25 cellular contexts compared by ENCODE assay signal in the genomic region with DNA sequence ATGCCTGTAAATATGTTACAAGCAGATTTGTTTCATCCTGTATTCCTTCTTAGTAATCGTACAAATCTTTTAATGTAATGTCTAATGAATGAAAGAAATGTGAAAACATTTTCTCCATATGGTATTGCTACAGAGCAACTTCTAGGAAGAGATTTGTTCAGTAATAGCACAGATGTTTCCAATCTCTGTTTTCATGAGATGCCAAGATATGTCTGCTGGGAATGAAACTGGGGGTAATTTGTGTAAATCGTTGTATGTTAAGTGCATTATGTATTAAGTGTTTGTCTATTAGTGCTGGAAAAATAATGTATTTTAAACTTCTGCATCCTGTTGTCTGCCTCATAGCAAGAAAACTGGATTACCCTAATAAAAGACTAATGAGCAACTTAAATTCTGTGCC.
"Had no signal": no experiment of that assay in that cellular context is flagged by ENCODE, and none has a peak within 500 bp of the region (broad histone marks: within the 10 kb centered on the region; RNA-seq: fewer than 3 reads in every experiment).

No MANE protein-coding gene starts in this region.

- H3K27me3 ChIP-seq: ascending aorta, gastrocnemius medialis, heart left ventricle, right atrium auricular region, tibial nerve, uterus had no signal

- H3K4me1 Mint-ChIP-seq: activated CD4-positive, alpha-beta T cell treated with anti-CD3 and anti-CD28 coated beads, Interleukin-2, amount 10 ng/mL, durations not matched to agents 24 days and 14 days; activated naive CD8-positive, alpha-beta T cell treated with anti-CD3 and anti-CD28 coated beads, Interleukin-2, amount 50 U/mL, for 24 hours; endodermal cell; memory B cell; natural killer cell had no signal

- H3K9me3 Mint-ChIP-seq: activated naive CD8-positive, alpha-beta T cell treated with anti-CD3 and anti-CD28 coated beads, Interleukin-2, amount 50 U/mL, for 24 hours; memory B cell had no signal

- DNase-seq: activated CD4-positive, alpha-beta T cell treated with anti-CD3 and anti-CD28 coated beads, Interleukin-2, amount 10 ng/mL, durations not matched to agents 24 days and 14 days; activated CD4-positive, CD25-positive, alpha-beta regulatory T cell; activated CD8-positive, alpha-beta memory T cell treated with anti-CD3 and anti-CD28 coated beads, Interleukin-2, amount 50 U/mL, for 48 hours; activated CD8-positive, alpha-beta T cell treated with anti-CD3 and anti-CD28 coated beads, Interleukin-2, amount 10 ng/mL, durations not matched to agents 7 days and 5 days; activated naive CD8-positive, alpha-beta T cell treated with anti-CD3 and anti-CD28 coated beads, Interleukin-2, amount 50 U/mL, for 24 hours; activated T-cell treated with anti-CD3 and anti-CD28 coated beads, Interleukin-2, amount 50 U/mL, for 72 hours; dermis blood vessel endothelial cell; endodermal cell; erythroblast; gastrocnemius medialis; heart left ventricle; islet precursor cell; left ventricle myocardium inferior; mucosa of descending colon; natural killer cell; nucleus accumbens; posterior cingulate gyrus; stimulated activated CD4-positive, alpha-beta T cell treated with anti-CD3 and anti-CD28 coated beads, Interleukin-4, amount 100 ng/mL, for 24 hours; stimulated activated naive CD4-positive, alpha-beta T cell; substantia nigra; uterus had no signal

- H3K4me1 ChIP-seq: ascending aorta, gastrocnemius medialis, heart left ventricle, left ventricle myocardium inferior, right atrium auricular region, tibial nerve, uterus had no signal

- H3K27ac ChIP-seq: ascending aorta, gastrocnemius medialis, heart left ventricle, left ventricle myocardium inferior, right atrium auricular region, tibial nerve, uterus had no signal

- H3K36me3 Mint-ChIP-seq: memory B cell, natural killer cell had no signal

- H3K4me3 ChIP-seq: ascending aorta, gastrocnemius medialis, heart left ventricle, left ventricle myocardium inferior, mucosa of descending colon, right atrium auricular region, tibial nerve, uterus had no signal

- H3K9me3 ChIP-seq: gastrocnemius medialis, right atrium auricular region, uterus had no signal

- H3K4me3 Mint-ChIP-seq: activated CD4-positive, alpha-beta T cell treated with anti-CD3 and anti-CD28 coated beads, Interleukin-2, amount 10 ng/mL, durations not matched to agents 24 days and 14 days; activated CD8-positive, alpha-beta T cell treated with anti-CD3 and anti-CD28 coated beads, Interleukin-2, amount 10 ng/mL, durations not matched to agents 7 days and 5 days; activated naive CD8-positive, alpha-beta T cell treated with anti-CD3 and anti-CD28 coated beads, Interleukin-2, amount 50 U/mL, for 24 hours; activated T-cell treated with anti-CD3 and anti-CD28 coated beads, Interleukin-2, amount 50 U/mL, for 72 hours; endodermal cell; memory B cell; natural killer cell had no signal

- H3K36me3 ChIP-seq: ascending aorta, gastrocnemius medialis, heart left ventricle, left ventricle myocardium inferior, right atrium auricular region, tibial nerve, uterus had no signal

- H3K27me3 Mint-ChIP-seq: activated CD4-positive, alpha-beta T cell treated with anti-CD3 and anti-CD28 coated beads, Interleukin-2, amount 10 ng/mL, durations not matched to agents 24 days and 14 days; activated naive CD8-positive, alpha-beta T cell treated with anti-CD3 and anti-CD28 coated beads, Interleukin-2, amount 50 U/mL, for 24 hours; memory B cell had no signal

- H3K27ac Mint-ChIP-seq: activated CD4-positive, alpha-beta T cell treated with anti-CD3 and anti-CD28 coated beads, Interleukin-2, amount 10 ng/mL, durations not matched to agents 24 days and 14 days; activated CD8-positive, alpha-beta T cell treated with anti-CD3 and anti-CD28 coated beads, Interleukin-2, amount 10 ng/mL, durations not matched to agents 7 days and 5 days; activated naive CD8-positive, alpha-beta T cell treated with anti-CD3 and anti-CD28 coated beads, Interleukin-2, amount 50 U/mL, for 24 hours; activated T-cell treated with anti-CD3 and anti-CD28 coated beads, Interleukin-2, amount 50 U/mL, for 72 hours; endodermal cell; memory B cell; natural killer cell had no signal
